28 cellular contexts compared by ENCODE assay signal in the genomic region with DNA sequence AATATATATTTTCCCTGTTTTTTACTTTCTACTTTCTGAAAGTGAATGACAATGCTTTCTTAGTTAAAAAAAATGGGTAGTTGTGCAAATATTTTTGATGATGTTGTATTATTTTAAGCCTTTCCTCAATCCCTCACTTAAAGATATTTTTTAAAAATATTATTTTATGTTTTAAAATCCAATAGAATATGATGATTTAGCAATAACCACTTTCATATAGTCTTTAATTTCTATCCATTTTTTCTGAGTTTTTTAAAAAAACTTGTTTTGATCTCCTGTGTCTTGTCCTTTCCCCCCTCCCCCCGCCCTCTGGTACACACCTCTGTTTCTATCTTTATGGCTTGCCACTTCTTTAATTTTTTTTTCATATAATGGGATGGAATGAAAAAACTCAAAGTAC.
"Had no signal": no experiment of that assay in that cellular context is flagged by ENCODE, and none has a peak within 500 bp of the region (broad histone marks: within the 10 kb centered on the region; RNA-seq: fewer than 3 reads in every experiment).

No MANE protein-coding gene starts in this region.

- ATAC-seq: stimulated activated effector memory CD8-positive, alpha-beta T cell treated with anti-CD3 and anti-CD28 coated beads, Interleukin-12 subunit alpha, Interleukin-12 subunit beta, amount 100 ng/mL, for 72 hours; stimulated activated memory B cell treated with anti-CD40 and anti-IgM and Interleukin-4, amounts not matched to agents 10 μg/mL and 1 μg/mL and 100 μg/mL, for 72 hours; stimulated activated naive B cell treated with anti-CD40 and anti-IgM and Interleukin-4, amounts not matched to agents 10 μg/mL and 1 μg/mL and 100 μg/mL, for 72 hours; stimulated activated naive CD8-positive, alpha-beta T cell treated with anti-CD3 and anti-CD28 coated beads, Interleukin-15, amount 100 ng/mL, for 72 hours; stimulated activated naive CD8-positive, alpha-beta T cell treated with anti-CD3 and anti-CD28 coated beads, Interleukin-15, Interleukin-2, amounts not matched to agents 100 U/mL and 50 U/mL, for 24 hours; upper lobe of right lung had no signal

- H3K4me3 ChIP-seq: stomach, suprapubic skin, testis, thoracic aorta, thyroid gland, tibial artery, tibial nerve, transverse colon, upper lobe of left lung, upper lobe of right lung, uterus had no signal

- H3K27ac ChIP-seq: stomach, suprapubic skin, testis, thoracic aorta, thyroid gland, tibial artery, tibial nerve, transverse colon, upper lobe of left lung, upper lobe of right lung, uterus had no signal

- H3K4me3 Mint-ChIP-seq: stimulated activated effector memory CD8-positive, alpha-beta T cell treated with anti-CD3 and anti-CD28 coated beads, Interleukin-12 subunit alpha, Interleukin-12 subunit beta, amount 100 ng/mL, for 72 hours; stimulated activated memory B cell treated with anti-CD40 and anti-IgM and Interleukin-4, amounts not matched to agents 10 μg/mL and 1 μg/mL and 100 μg/mL, for 72 hours; stimulated activated naive B cell treated with anti-CD40 and anti-IgM and Interleukin-4, amounts not matched to agents 10 μg/mL and 1 μg/mL and 100 μg/mL, for 72 hours; stimulated activated naive CD8-positive, alpha-beta T cell treated with anti-CD3 and anti-CD28 coated beads, Interleukin-15, amount 100 ng/mL, for 72 hours; stimulated activated naive CD8-positive, alpha-beta T cell treated with anti-CD3 and anti-CD28 coated beads, Interleukin-15, Interleukin-2, amounts not matched to agents 100 ng/mL and 50 ng/mL, for 24 hours; type B pancreatic cell had no signal

- H3K36me3 ChIP-seq: stomach, suprapubic skin, thoracic aorta, thyroid gland, tibial artery, tibial nerve, transverse colon, upper lobe of left lung, upper lobe of right lung, uterus had no signal

- H3K4me1 Mint-ChIP-seq: stimulated activated effector memory CD8-positive, alpha-beta T cell treated with anti-CD3 and anti-CD28 coated beads, Interleukin-12 subunit alpha, Interleukin-12 subunit beta, amount 100 ng/mL, for 72 hours; stimulated activated memory B cell treated with anti-CD40 and anti-IgM and Interleukin-4, amounts not matched to agents 10 μg/mL and 1 μg/mL and 100 μg/mL, for 72 hours; stimulated activated naive B cell treated with anti-CD40 and anti-IgM and Interleukin-4, amounts not matched to agents 10 μg/mL and 1 μg/mL and 100 μg/mL, for 72 hours; stimulated activated naive CD8-positive, alpha-beta T cell treated with anti-CD3 and anti-CD28 coated beads, Interleukin-15, amount 100 ng/mL, for 72 hours had no signal

- FAIRE-seq: urothelium cell line had no signal

- H3K36me3 Mint-ChIP-seq: stimulated activated effector memory CD8-positive, alpha-beta T cell treated with anti-CD3 and anti-CD28 coated beads, Interleukin-12 subunit alpha, Interleukin-12 subunit beta, amount 100 ng/mL, for 72 hours; stimulated activated memory B cell treated with anti-CD40 and anti-IgM and Interleukin-4, amounts not matched to agents 10 μg/mL and 1 μg/mL and 100 μg/mL, for 72 hours; stimulated activated naive B cell treated with anti-CD40 and anti-IgM and Interleukin-4, amounts not matched to agents 10 μg/mL and 1 μg/mL and 100 μg/mL, for 72 hours; type B pancreatic cell had no signal

- DNase-seq: stimulated activated CD4-positive, alpha-beta T cell treated with anti-CD3 and anti-CD28 coated beads, Interleukin-2, amount 100 ng/mL, for 48 hours; stimulated activated CD4-positive, alpha-beta T cell treated with anti-CD3 and anti-CD28 coated beads, Interleukin-4, amount 100 ng/mL, for 1 hour; stimulated activated CD4-positive, alpha-beta T cell treated with anti-CD3 and anti-CD28 coated beads, Interleukin-4, amount 100 ng/mL, for 24 hours; stimulated activated CD4-positive, alpha-beta T cell treated with anti-CD3 and anti-CD28 coated beads, Interleukin-4, amount 100 ng/mL, for 4 hours; stimulated activated CD8-positive, alpha-beta memory T cell treated with anti-CD3 and anti-CD28 coated beads, Interleukin-4, amount 100 ng/mL, for 48 hours; stimulated activated naive B cell treated with anti-CD40 and anti-IgM and Interleukin-4, amounts not matched to agents 10 μg/mL and 1 μg/mL and 100 μg/mL, for 72 hours; stimulated activated naive CD4-positive, alpha-beta T cell; stimulated activated naive CD4-positive, alpha-beta T cell treated with Interleukin-2 at 50 U/mL for 16 hours; stimulated activated naive CD8-positive, alpha-beta T cell treated with anti-CD3 and anti-CD28 coated beads, Interleukin-15, amount 100 ng/mL, for 72 hours; stimulated activated naive CD8-positive, alpha-beta T cell treated with anti-CD3 and anti-CD28 coated beads, Interleukin-15, Interleukin-2, amounts not matched to agents 100 U/mL and 50 U/mL, for 24 hours; stomach; substantia nigra; testis; thyroid gland; tibial artery; transverse colon; trophoblast cell; upper lobe of left lung; upper lobe of right lung; uterus had no signal

- H3K27me3 ChIP-seq: stomach, suprapubic skin, testis, thyroid gland, tibial artery, tibial nerve, transverse colon, upper lobe of left lung, upper lobe of right lung, uterus had no signal

- H3K9me3 Mint-ChIP-seq: stimulated activated effector memory CD8-positive, alpha-beta T cell treated with anti-CD3 and anti-CD28 coated beads, Interleukin-12 subunit alpha, Interleukin-12 subunit beta, amount 100 ng/mL, for 72 hours; type B pancreatic cell had no signal

- H3K27me3 Mint-ChIP-seq: stimulated activated memory B cell treated with anti-CD40 and anti-IgM and Interleukin-4, amounts not matched to agents 10 μg/mL and 1 μg/mL and 100 μg/mL, for 72 hours; stimulated activated naive B cell treated with anti-CD40 and anti-IgM and Interleukin-4, amounts not matched to agents 10 μg/mL and 1 μg/mL and 100 μg/mL, for 72 hours; stimulated activated naive CD8-positive, alpha-beta T cell treated with anti-CD3 and anti-CD28 coated beads, Interleukin-15, amount 100 ng/mL, for 72 hours; stimulated activated naive CD8-positive, alpha-beta T cell treated with anti-CD3 and anti-CD28 coated beads, Interleukin-15, Interleukin-2, amounts not matched to agents 100 ng/mL and 50 ng/mL, for 24 hours; type B pancreatic cell had no signal

- H3K9me3 ChIP-seq: suprapubic skin, testis, thoracic aorta, thyroid gland, tibial artery, tibial nerve, transverse colon, upper lobe of left lung, upper lobe of right lung, uterus had no signal

- H3K4me1 ChIP-seq: stomach, suprapubic skin, testis, thyroid gland, tibial artery, tibial nerve, transverse colon, upper lobe of left lung, upper lobe of right lung, uterus had no signal
